In the genomic region with DNA sequence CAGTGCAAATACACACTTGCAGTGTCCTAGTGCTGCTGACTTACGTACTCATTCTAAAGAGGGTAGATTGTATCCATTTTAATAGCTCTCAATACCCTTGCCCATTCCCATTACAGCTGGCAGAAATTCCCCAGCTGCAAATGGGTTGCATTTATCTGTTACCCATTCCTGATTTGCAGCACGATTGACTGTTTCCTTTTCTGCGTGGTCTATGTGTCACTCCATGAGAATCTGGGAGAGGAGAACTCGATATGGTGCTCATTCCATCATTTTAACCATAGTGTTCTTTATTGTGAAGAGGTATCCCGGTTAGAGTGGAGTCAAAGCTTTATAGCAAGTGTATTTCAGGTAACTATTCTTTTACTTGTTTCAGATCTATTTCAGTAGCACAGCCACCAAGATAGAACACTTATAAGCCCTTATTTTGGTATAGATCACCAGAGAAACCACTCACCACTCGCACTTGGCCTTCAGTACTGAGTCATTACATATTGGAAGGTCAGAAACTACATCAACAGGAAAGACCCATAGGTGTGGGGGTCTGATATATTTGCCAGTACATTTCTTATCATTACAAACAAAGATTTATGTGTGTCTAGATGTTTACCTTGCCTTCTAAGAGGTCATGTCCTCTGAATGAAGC, we compare ENCODE assay signal across 11 cellular contexts.
A peak's percentile ranks its signal among the peaks of the same experiment; 100 is the strongest.
DNase-seq lines count a peak whose midpoint lies in the region; ATAC-seq and TF ChIP-seq lines count a peak whose summit lies in the region.
"Had no signal": no experiment of that assay in that cellular context is flagged by ENCODE, and none has a peak within 500 bp of the region (broad histone marks: within the 10 kb centered on the region; RNA-seq: fewer than 3 reads in every experiment).

No MANE protein-coding gene starts in this region.

- TF ChIP-seq CTCF in chondrocyte (IDR thresholded peaks at IDR 0.05) = no peak

- no peak for DNase-seq in stimulated activated naive B cell treated with anti-CD40 and anti-IgM and Interleukin-4, amounts not matched to agents 10 μg/mL and 1 μg/mL and 100 μg/mL, for 72 hours
- no peak for DNase-seq in chondrocyte (ENCODE audit: low spot score)
- no peak for DNase-seq in HuH-7.5 (ENCODE audit: low spot score)
- DNase-seq in activated CD4-positive, alpha-beta T cell treated with anti-CD3 and anti-CD28 coated beads, Interleukin-2, amount 50 U/mL, for 1 hour = no peak
- DNase-seq: DND-41; naive thymus-derived CD4-positive, alpha-beta T cell; NCI-H187 treated with DMSO at 0.1 percent for 48 hours; SHP77 treated with DMSO at 0.1 percent for 48 hours had no signal

- H3K4me1 Mint-ChIP-seq in stimulated activated naive B cell treated with anti-CD40 and anti-IgM and Interleukin-4, amounts not matched to agents 10 μg/mL and 1 μg/mL and 100 μg/mL, for 72 hours = no peaks in the 10 kb centered on the region
- H3K4me1 Mint-ChIP-seq in chondrocyte (ENCODE audit: low read depth) = no peaks in the 10 kb centered on the region
- H3K4me1 Mint-ChIP-seq: naive thymus-derived CD4-positive, alpha-beta T cell had no signal

- H3K27me3 Mint-ChIP-seq in stimulated activated naive B cell treated with anti-CD40 and anti-IgM and Interleukin-4, amounts not matched to agents 10 μg/mL and 1 μg/mL and 100 μg/mL, for 72 hours = peaks cover 0 to 5% of the 10 kb centered on the region in 2 donors
- H3K27me3 Mint-ChIP-seq in chondrocyte (ENCODE audit: low read depth) = no peaks in the 10 kb centered on the region

- H3K4me3 Mint-ChIP-seq in stimulated activated naive B cell treated with anti-CD40 and anti-IgM and Interleukin-4, amounts not matched to agents 10 μg/mL and 1 μg/mL and 100 μg/mL, for 72 hours = no peak overlapping the region
- no peak overlapping the region for H3K4me3 Mint-ChIP-seq in chondrocyte (ENCODE audit: unreplicated experiment)
- H3K4me3 Mint-ChIP-seq: naive thymus-derived CD4-positive, alpha-beta T cell had no signal

- no peak overlapping the region for H3K27ac Mint-ChIP-seq in stimulated activated naive B cell treated with anti-CD40 and anti-IgM and Interleukin-4, amounts not matched to agents 10 μg/mL and 1 μg/mL and 100 μg/mL, for 72 hours
- no peak overlapping the region for H3K27ac Mint-ChIP-seq in chondrocyte (ENCODE audit: unreplicated experiment)
- H3K27ac Mint-ChIP-seq: naive thymus-derived CD4-positive, alpha-beta T cell had no signal

- no peaks in the 10 kb centered on the region for H3K36me3 Mint-ChIP-seq in stimulated activated naive B cell treated with anti-CD40 and anti-IgM and Interleukin-4, amounts not matched to agents 10 μg/mL and 1 μg/mL and 100 μg/mL, for 72 hours
- no peaks in the 10 kb centered on the region for H3K36me3 Mint-ChIP-seq in chondrocyte (ENCODE audit: low read depth)
- H3K36me3 Mint-ChIP-seq: naive thymus-derived CD4-positive, alpha-beta T cell had no signal

- ATAC-seq in GM19025 (IDR thresholded peaks at IDR 0.05; ENCODE audit: low read depth, unreplicated experiment) (peak; percentile 45), HG02571 (IDR thresholded peaks at IDR 0.05; ENCODE audit: unreplicated experiment) (peak; percentile 53), HG03378 (IDR thresholded peaks at IDR 0.05; ENCODE audit: unreplicated experiment) (peak; percentile 51)
- peak; percentile 33 to 57 for ATAC-seq in stimulated activated naive B cell treated with anti-CD40 and anti-IgM and Interleukin-4, amounts not matched to agents 10 μg/mL and 1 μg/mL and 100 μg/mL, for 72 hours (replicated peaks)

- no peaks in the 10 kb centered on the region for H3K9me3 Mint-ChIP-seq in stimulated activated naive B cell treated with anti-CD40 and anti-IgM and Interleukin-4, amounts not matched to agents 10 μg/mL and 1 μg/mL and 100 μg/mL, for 72 hours
- no peaks in the 10 kb centered on the region for H3K9me3 Mint-ChIP-seq in chondrocyte (ENCODE audit: low read depth)
